12 cellular contexts compared by ENCODE assay signal in genomic region chr22:39490966-39491680, GRCh38. TPM values are rescaled to one million over a fixed set of nuclear protein-coding genes. Genes with fewer than 3 reads are reported as not detected.
DNase-seq lines count a peak whose midpoint lies in the region; ATAC-seq and TF ChIP-seq lines count a peak whose summit lies in the region.
"Had no signal": no experiment of that assay in that cellular context is flagged by ENCODE, and none has a peak within 500 bp of the region (broad histone marks: within the 10 kb centered on the region; RNA-seq: fewer than 3 reads in every experiment).

No MANE protein-coding gene starts in this region.

- H3K79me1 ChIP-seq in neuronal stem cell (ENCODE audit: low read depth, low read length): peaks cover 1% of the 10 kb centered on the region

- H3K9ac ChIP-seq in Karpas-422 (ENCODE audit: low read length) (no peak overlapping the region), neuronal stem cell (ENCODE audit: low read depth, low read length, poor library complexity) (no peak overlapping the region)

- H3K36me3 ChIP-seq in Karpas-422 (ENCODE audit: insufficient read depth, low read length) (peaks cover 20% of the 10 kb centered on the region), neuronal stem cell (replicated peaks in 1 of 2; ENCODE audit: control insufficient read depth in 2 of 2, insufficient read depth in 2 of 2, low read length in 2 of 2) (peaks cover 0 to 16% of the 10 kb centered on the region in 2 donors)

- H3K4me3 ChIP-seq in Karpas-422 (ENCODE audit: low read length) (no peak overlapping the region), neuronal stem cell (ENCODE audit: low read length in 2 of 2) (peak overlapping the region in 1 of 2 donors; percentile 18)
- H3K4me3 ChIP-seq: A549, GM12878, GM23338 had no signal

- no peak overlapping the region for H2BK12ac ChIP-seq in neuronal stem cell (ENCODE audit: low read length)

- no peak overlapping the region for H2BK15ac ChIP-seq in neuronal stem cell (ENCODE audit: low read length)

- no peaks in the 10 kb centered on the region for H3K27me3 Mint-ChIP-seq in Calu3 (ENCODE audit: unreplicated experiment)

- H3K79me2 ChIP-seq in Karpas-422 (ENCODE audit: low read length): peaks cover 7% of the 10 kb centered on the region

- BruUV-seq in Calu3 (replicated peaks; lab: Mats Ljungman, UMichigan): no TSS peak

- no peak overlapping the region for H3K4me3 Mint-ChIP-seq in Calu3 (ENCODE audit: low read depth, unreplicated experiment)
- H3K4me3 Mint-ChIP-seq: GM23338 had no signal

- H3K27ac ChIP-seq in Karpas-422 (ENCODE audit: low read length): peak overlapping the region; percentile 12; the same call in 1 of the 2 replicates
- H3K27ac ChIP-seq in neuronal stem cell (replicated peaks; ENCODE audit: low read length): no peak overlapping the region
- H3K27ac ChIP-seq: A549 had no signal

- no peak overlapping the region for H3K4ac ChIP-seq in neuronal stem cell (ENCODE audit: low read length)

- H3K23ac ChIP-seq in neuronal stem cell (ENCODE audit: low read depth, low read length, poor library complexity): no peak overlapping the region

- peaks cover 31% of the 10 kb centered on the region; the same call in 1 of the 2 replicates for H4K20me1 ChIP-seq in Karpas-422 (ENCODE audit: insufficient read depth, low read depth, low read length)

- H4K8ac ChIP-seq in neuronal stem cell (ENCODE audit: low read depth, low read length): no peak overlapping the region

- no peak overlapping the region for H2BK5ac ChIP-seq in neuronal stem cell (ENCODE audit: low read length)

- no peak overlapping the region for H3K4me2 ChIP-seq in Karpas-422 (ENCODE audit: low read depth, low read length, poor library complexity, severe bottlenecking)
- H3K4me2 ChIP-seq in neuronal stem cell (ENCODE audit: insufficient read depth, low read length, poor library complexity, severe bottlenecking): no peak overlapping the region
- H3K4me2 ChIP-seq: A549, GM23338 had no signal

- no peak overlapping the region for H3K14ac ChIP-seq in neuronal stem cell (ENCODE audit: low read length)

- no CpG with 5 or more reads among the region's 9 CpGs for WGBS in neuronal stem cell (ENCODE audit: extremely low coverage in 2 of 2, insufficient read length in 2 of 2, insufficient replicate concordance in 1 of 2), 2 donors

- TF ChIP-seq CTCF in Calu3 (IDR thresholded peaks at IDR 0.05; ENCODE audit: unreplicated experiment): no peak

- no peaks in the 10 kb centered on the region for H3K27me3 ChIP-seq in Karpas-422 (ENCODE audit: low read length)
- no peaks in the 10 kb centered on the region for H3K27me3 ChIP-seq in neuronal stem cell (ENCODE audit: control insufficient read depth in 3 of 3, insufficient read depth in 3 of 3, low read depth in 1 of 3, low read length in 3 of 3)

- H3K9me3 ChIP-seq in Karpas-422 (ENCODE audit: low read length): no peaks in the 10 kb centered on the region
- no peaks in the 10 kb centered on the region for H3K9me3 ChIP-seq in neuronal stem cell (replicated peaks in 1 of 2; ENCODE audit: control insufficient read depth in 2 of 2, insufficient read depth in 1 of 2, low read depth in 1 of 2, low read length in 2 of 2)
- H3K9me3 ChIP-seq: A549 had no signal

- peaks cover 19% of the 10 kb centered on the region for H3K4me1 Mint-ChIP-seq in Calu3 (ENCODE audit: low read depth, unreplicated experiment)

- H3K36me3 Mint-ChIP-seq in Calu3 (ENCODE audit: insufficient read depth, unreplicated experiment): peaks cover 9% of the 10 kb centered on the region
- H3K36me3 Mint-ChIP-seq: CD4-positive, CD25-positive, alpha-beta regulatory T cell had no signal

- no peaks in the 10 kb centered on the region for H3K9me3 Mint-ChIP-seq in Calu3 (ENCODE audit: low read depth, unreplicated experiment)
- H3K9me3 Mint-ChIP-seq: CD4-positive, CD25-positive, alpha-beta regulatory T cell; GM23338 had no signal

- intact Hi-C loops in Calu3 (cut with micrococcal nuclease; ENCODE audit: unreplicated experiment): no loop called here

- peak overlapping the region; percentile 13 for H2AK5ac ChIP-seq in neuronal stem cell (ENCODE audit: low read depth, low read length)

- no peaks in the 10 kb centered on the region for H3K9me2 ChIP-seq in Karpas-422 (replicated peaks; ENCODE audit: insufficient read depth, low read length)

- H4K91ac ChIP-seq in neuronal stem cell (ENCODE audit: low read depth, low read length, poor library complexity): peak overlapping the region; percentile 68

- no peak for ATAC-seq in HG03521 (IDR thresholded peaks at IDR 0.05; ENCODE audit: unreplicated experiment)

- CTCF ChIA-PET in Calu3 (lab: Charles Lee): interaction anchor here (1.2 to 1.5 kb wide), 2 partner anchors 11 to 19 kb away, joined by 3 to 6 read pairs; partner anchors contain the start of gene MIEF1

- H2AFZ ChIP-seq in Karpas-422 (ENCODE audit: low read length) (no peak overlapping the region), neuronal stem cell (ENCODE audit: low read length) (no peak overlapping the region)
- H2AFZ ChIP-seq: GM23338 had no signal

- H3K4me1 ChIP-seq in Karpas-422 (ENCODE audit: low read length): peaks cover 47% of the 10 kb centered on the region
- peaks cover 0 to 2% of the 10 kb centered on the region in 2 donors for H3K4me1 ChIP-seq in neuronal stem cell (ENCODE audit: control insufficient read depth in 2 of 2, insufficient read depth in 1 of 2, low read depth in 1 of 2, low read length in 2 of 2)
- H3K4me1 ChIP-seq: A549 had no signal

- no peak overlapping the region for H2BK120ac ChIP-seq in neuronal stem cell (ENCODE audit: low read depth, low read length)

- DNase-seq in Calu3 (no peak), Karpas-422 (no peak), neuronal stem cell (ENCODE audit: low spot score) (no peak), DMS79 treated with DMSO at 0.1 percent for 48 hours (lab: John Stamatoyannopoulos, UW) (no peak)
- no peak for DNase-seq in stimulated activated CD4-positive, alpha-beta T cell treated with anti-CD3 and anti-CD28 coated beads, Interleukin-4, amount 100 ng/mL, for 4 hours
- DNase-seq: CD4-positive, CD25-positive, alpha-beta regulatory T cell; DMS 273 treated with DMSO at 0.1 percent for 48 hours; H9 had no signal

- no peak overlapping the region for H3K18ac ChIP-seq in neuronal stem cell (ENCODE audit: low read length)

- H3K27ac Mint-ChIP-seq in Calu3 (ENCODE audit: unreplicated experiment): peak overlapping the region; percentile 8
- H3K27ac Mint-ChIP-seq: GM23338, H9 had no signal

RNA-seq across cellular contexts. Expression of gene MIEF1, which starts 11.0 kb away (rescaled TPM):
- total RNA-seq in Calu3 (2022): 39.2 and 44.3 TPM in 2 replicates
- total RNA-seq in Karpas-422 (2014; rRNA removed; shearing (Covaris generic); ENCODE audit: low replicate concordance): 23.2 and 25.0 TPM in 2 replicates
- 27.3 TPM for polyA plus RNA-seq in neuronal stem cell (2013, experiment 1 of 2)
- polyA plus RNA-seq in neuronal stem cell (2013, experiment 2 of 2): 27.0 TPM

RNA-seq across cellular contexts. Expression of gene ATF4, which starts 29.2 kb away (rescaled TPM):
- total RNA-seq in Calu3 (2022): 294 and 372 TPM in 2 replicates
- 543 and 666 TPM in 2 replicates for total RNA-seq in Karpas-422 (2014; rRNA removed; shearing (Covaris generic); ENCODE audit: low replicate concordance)
- polyA plus RNA-seq in neuronal stem cell (2013, experiment 1 of 2): 261 TPM
- polyA plus RNA-seq in neuronal stem cell (2013, experiment 2 of 2): 254 TPM

RNA-seq across cellular contexts. Expression of gene MGAT3, which starts 34.3 kb away (rescaled TPM):
- 33.0 and 51.5 TPM in 2 replicates for total RNA-seq in Calu3 (2022)
- 34.8 and 52.7 TPM in 2 replicates for total RNA-seq in Karpas-422 (2014; rRNA removed; shearing (Covaris generic); ENCODE audit: low replicate concordance)
- 13.5 TPM for polyA plus RNA-seq in neuronal stem cell (2013, experiment 1 of 2)
- polyA plus RNA-seq in neuronal stem cell (2013, experiment 2 of 2): 13.6 TPM
- polyA plus RNA-seq: CD4-positive, CD25-positive, alpha-beta regulatory T cell had no signal

RNA-seq across cellular contexts. Expression of gene RPS19BP1, which starts 41.4 kb away (rescaled TPM):
- 82.9 and 87.7 TPM in 2 replicates for total RNA-seq in Calu3 (2022)
- total RNA-seq in Karpas-422 (2014; rRNA removed; shearing (Covaris generic); ENCODE audit: low replicate concordance): 91.1 and 198 TPM in 2 replicates
- 48.7 TPM for polyA plus RNA-seq in neuronal stem cell (2013, experiment 1 of 2)
- polyA plus RNA-seq in neuronal stem cell (2013, experiment 2 of 2): 48.2 TPM
